Comparison of ENCODE assay signal across 28 cellular contexts in the genomic region with DNA sequence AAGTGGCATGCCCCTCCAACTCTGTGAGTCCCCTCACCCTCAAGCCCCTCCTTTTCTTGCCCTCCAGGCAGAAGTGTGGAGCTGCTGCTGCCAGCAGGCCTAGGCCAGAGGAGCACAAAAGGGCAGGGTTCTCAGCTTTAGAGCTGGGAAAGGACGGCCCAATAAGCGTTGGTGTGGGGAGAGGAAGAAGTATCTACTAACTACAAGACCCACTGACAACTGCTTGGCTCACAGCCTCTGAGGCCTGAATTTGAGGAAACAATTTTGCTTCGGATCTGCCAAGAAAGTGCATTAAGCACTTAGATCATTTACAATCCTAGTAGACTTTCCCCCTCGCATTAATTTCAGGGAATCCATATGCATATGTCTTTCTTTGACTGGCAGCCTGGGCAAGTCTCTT.
DNase-seq lines count a peak whose midpoint lies in the region; ATAC-seq and TF ChIP-seq lines count a peak whose summit lies in the region.
"Had no signal": no experiment of that assay in that cellular context is flagged by ENCODE, and none has a peak within 500 bp of the region (broad histone marks: within the 10 kb centered on the region; RNA-seq: fewer than 3 reads in every experiment).

No MANE protein-coding gene starts in this region.

- ATAC-seq in Right ventricle myocardium superior (ENCODE audit: poor library complexity) (no peak), GM21737 (IDR thresholded peaks at IDR 0.05; ENCODE audit: unreplicated experiment) (no peak)
- ATAC-seq: K562; SK-N-SH treated with all-trans-retinoic acid at 6 μM for 48 hours; stimulated activated naive B cell treated with anti-CD40 and anti-IgM and Interleukin-4, amounts not matched to agents 10 μg/mL and 1 μg/mL and 100 μg/mL, for 72 hours had no signal

- H3K4me1 ChIP-seq in esophagus squamous epithelium (peaks cover 0 to 17% (median 5%) of the 10 kb centered on the region in 3 donors), uterus (peaks cover 3 to 7% of the 10 kb centered on the region in 2 donors)

- 70 to 88% methylated on average over 2 to 4 of the region's 4 CpGs for WGBS in esophagus squamous epithelium, 2 donors

- H3K4me3 ChIP-seq in esophagus squamous epithelium = no peak overlapping the region
- H3K4me3 ChIP-seq in uterus = no peak overlapping the region
- H3K4me3 ChIP-seq: cardiac muscle cell, K562, lung had no signal

- H3K27ac ChIP-seq in esophagus squamous epithelium (peak overlapping the region in 3 of 4 donors; percentile 13 to 56 (median 54)), uterus (peak overlapping the region; percentile 6 to 46)
- H3K27ac ChIP-seq: cardiac muscle cell had no signal

- TF ChIP-seq POLR2A in esophagus squamous epithelium (IDR thresholded peaks at IDR 0.05) = no peak
- TF ChIP-seq POLR2A in uterus (IDR thresholded peaks at IDR 0.05) = no peak

- in situ Hi-C loops in ACHN (cut with HindIII; ENCODE audit: low pct_ligation_motif_present, low pct_unique_long_range_greater_than_20kb, low sequenced_read_pairs) = no loop called here

- H3K27me3 ChIP-seq in esophagus squamous epithelium (no peaks in the 10 kb centered on the region), uterus (no peaks in the 10 kb centered on the region)
- H3K27me3 ChIP-seq: cardiac muscle cell had no signal

- no peaks in the 10 kb centered on the region for H3K36me3 ChIP-seq in esophagus squamous epithelium
- no peaks in the 10 kb centered on the region for H3K36me3 ChIP-seq in uterus
- H3K36me3 ChIP-seq: cardiac muscle cell had no signal

- H3K9me3 ChIP-seq in esophagus squamous epithelium (no peaks in the 10 kb centered on the region), uterus (no peaks in the 10 kb centered on the region)

- DNase-seq in Right ventricle myocardium superior = peak; percentile 41
- DNase-seq in cardiac septum (ENCODE audit: low spot score) = no peak
- DNase-seq in esophagus squamous epithelium (lab: John Stamatoyannopoulos, UW) = no peak
- DNase-seq in medulla oblongata (ENCODE audit: extremely low spot score) = peak; percentile 58
- DNase-seq in uterus = no peak
- no peak for DNase-seq in MV-4-11 (lab: John Stamatoyannopoulos, UW)
- no peak for DNase-seq in ACHN
- DNase-seq: activated CD4-positive, alpha-beta memory T cell treated with anti-CD3 and anti-CD28 coated beads for 36 hours; activated CD4-positive, CD25-positive, alpha-beta regulatory T cell treated with anti-CD3 and anti-CD28 coated beads, Interleukin-2, amount 50 U/mL, for 72 hours; activated CD8-positive, alpha-beta memory T cell treated with anti-CD3 and anti-CD28 coated beads, Interleukin-2, amount 50 U/mL, for 4 hours; activated naive CD4-positive, alpha-beta T cell treated with anti-CD3 and anti-CD28 coated beads, Interleukin-2, amount 50 U/mL, for 16 hours; CD8-positive, alpha-beta memory T cell; dermis blood vessel endothelial cell; DMS 273 treated with DMSO at 0.1 percent for 48 hours; H7; NCI-H1417; NCI-H345; NCI-H774; posterior cingulate gyrus; RPMI8226; stimulated activated CD4-positive, alpha-beta T cell treated with anti-CD3 and anti-CD28 coated beads, Interleukin-15, amount 100 ng/mL, for 24 hours; stimulated activated naive B cell treated with anti-CD40 and anti-IgM and Interleukin-4, amounts not matched to agents 10 μg/mL and 1 μg/mL and 100 μg/mL, for 72 hours; T-helper 2 cell had no signal

- no peak for TF ChIP-seq CTCF in esophagus squamous epithelium (IDR thresholded peaks at IDR 0.05)
- no peak for TF ChIP-seq CTCF in uterus (IDR thresholded peaks at IDR 0.05)

- intact Hi-C loops in Right ventricle myocardium superior (cut with DNase I) = no loop called here
- intact Hi-C loops in cardiac septum (cut with DNase I) = no loop called here
- intact Hi-C loops in esophagus squamous epithelium (cut with DNase I) = no loop called here
- intact Hi-C loops in uterus (cut with DNase I; ENCODE audit: low total_unique reads) = no loop called here

Comparison
In these comparisons a context has a peak if more than half of its experiments do, and no peak if none do; other contexts are left out.
1. DNase-seq: peak in Right ventricle myocardium superior (single experiment) and medulla oblongata (single experiment); none in cardiac septum (single experiment), esophagus squamous epithelium (single experiment), uterus (0 of 2), MV-4-11 (single experiment) and ACHN (single experiment).